ENCODE assay signal across 27 cellular contexts in the genomic region with DNA sequence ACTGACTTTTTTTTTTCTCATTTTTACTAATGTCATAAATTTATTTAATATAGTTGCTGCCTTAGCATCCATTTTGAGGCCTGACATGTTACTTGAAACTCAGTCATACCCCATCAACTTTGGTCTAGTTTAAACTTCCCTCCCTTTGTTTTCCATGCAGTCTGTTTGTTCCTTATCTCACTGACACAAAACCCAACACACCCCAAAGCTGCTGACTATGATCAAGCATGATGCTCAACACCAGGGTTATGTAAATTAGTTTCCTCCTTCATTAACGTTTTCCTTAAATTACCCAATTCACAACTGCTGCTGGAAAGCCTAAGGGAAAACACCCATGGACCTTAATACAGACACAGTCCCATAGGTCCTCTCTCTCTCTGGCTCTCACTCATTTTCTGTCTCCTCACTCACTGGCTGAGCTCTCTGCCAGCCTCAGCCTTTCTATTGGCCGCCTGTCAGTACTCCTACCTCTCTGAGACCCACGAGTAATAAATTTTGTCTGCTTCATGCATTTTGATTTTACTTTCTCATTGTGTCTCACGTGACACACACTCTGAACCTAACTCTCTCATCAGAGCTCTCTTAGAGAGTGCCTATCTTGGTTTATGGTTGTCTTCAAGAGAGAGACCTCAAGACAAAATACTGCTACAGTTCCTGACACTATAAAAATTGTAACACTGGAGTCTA.
"Had no signal": no experiment of that assay in that cellular context is flagged by ENCODE, and none has a peak within 500 bp of the region (broad histone marks: within the 10 kb centered on the region; RNA-seq: fewer than 3 reads in every experiment).

No MANE protein-coding gene starts in this region.

- H3K27ac Mint-ChIP-seq: naive thymus-derived CD4-positive, alpha-beta T cell; nephron; stimulated activated effector memory CD8-positive, alpha-beta T cell treated with anti-CD3 and anti-CD28 coated beads, Interleukin-12 subunit alpha, Interleukin-12 subunit beta, amount 100 ng/mL, for 72 hours had no signal

- H3K4me3 Mint-ChIP-seq: naive thymus-derived CD4-positive, alpha-beta T cell; nephron; stimulated activated effector memory CD8-positive, alpha-beta T cell treated with anti-CD3 and anti-CD28 coated beads, Interleukin-12 subunit alpha, Interleukin-12 subunit beta, amount 100 ng/mL, for 72 hours had no signal

- ATAC-seq: foreskin keratinocyte; gastroesophageal sphincter; heart left ventricle; left lung; naive thymus-derived CD4-positive, alpha-beta T cell; psoas muscle; right cardiac atrium; stimulated activated effector memory CD8-positive, alpha-beta T cell treated with anti-CD3 and anti-CD28 coated beads, Interleukin-12 subunit alpha, Interleukin-12 subunit beta, amount 100 ng/mL, for 72 hours had no signal

- H3K4me1 Mint-ChIP-seq: nephron had no signal

- DNase-seq: cortex of kidney; effector CD4-positive, alpha-beta T cell; foreskin keratinocyte; heart left ventricle; kidney; left lung; mesenchymal stem cell; midbrain; naive thymus-derived CD4-positive, alpha-beta T cell; occipital lobe; ovary; posterior cingulate gyrus; psoas muscle; right cardiac atrium; sigmoid colon; stimulated activated CD4-positive, alpha-beta T cell treated with anti-CD3 and anti-CD28 coated beads, Interleukin-2, amount 100 ng/mL, for 24 hours; stimulated activated CD4-positive, alpha-beta T cell treated with anti-CD3 and anti-CD28 coated beads, Interleukin-4, amount 100 ng/mL, for 24 hours; stimulated activated naive CD4-positive, alpha-beta T cell treated with Interleukin-2 at 50 U/mL for 16 hours; stomach; thyroid gland; trophoblast cell had no signal

- H3K27ac ChIP-seq: esophagus muscularis mucosa, foreskin keratinocyte, gastroesophageal sphincter, heart left ventricle, hepatocyte, left lung, ovary, psoas muscle, sigmoid colon, stomach, thyroid gland, vagina had no signal

- H3K27me3 ChIP-seq: foreskin keratinocyte, heart left ventricle, hepatocyte, left lung, ovary, sigmoid colon, stomach, thyroid gland, vagina had no signal

- H3K4me3 ChIP-seq: esophagus muscularis mucosa, gastroesophageal sphincter, heart left ventricle, hepatocyte, left lung, ovary, psoas muscle, sigmoid colon, stomach, thyroid gland, vagina had no signal

- H3K36me3 Mint-ChIP-seq: naive thymus-derived CD4-positive, alpha-beta T cell; stimulated activated effector memory CD8-positive, alpha-beta T cell treated with anti-CD3 and anti-CD28 coated beads, Interleukin-12 subunit alpha, Interleukin-12 subunit beta, amount 100 ng/mL, for 72 hours had no signal
